ENCODE assay signal across 2 cellular contexts in the genomic region with DNA sequence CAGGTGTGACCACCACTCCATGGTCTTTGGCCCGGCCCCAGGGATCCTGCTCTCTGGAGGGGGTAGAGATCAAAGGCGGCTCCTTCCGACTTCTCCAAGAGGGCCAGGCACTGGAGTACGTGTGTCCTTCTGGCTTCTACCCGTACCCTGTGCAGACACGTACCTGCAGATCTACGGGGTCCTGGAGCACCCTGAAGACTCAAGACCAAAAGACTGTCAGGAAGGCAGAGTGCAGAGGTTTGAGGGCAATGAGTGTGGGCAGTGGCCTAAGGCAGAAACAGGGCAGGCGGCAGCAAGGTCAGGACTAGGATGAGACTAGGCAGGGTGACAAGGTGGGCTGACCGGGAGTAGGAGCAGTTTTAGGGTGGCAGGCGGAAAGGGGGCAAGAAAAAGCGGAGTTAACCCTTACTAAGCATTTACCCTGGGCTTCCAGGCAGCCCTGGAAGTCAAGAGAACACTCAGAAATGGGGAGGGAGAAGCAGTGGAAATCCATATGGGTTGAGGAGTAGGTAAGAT.
TF ChIP-seq lines count a peak whose summit lies in the region.

No MANE protein-coding gene starts in this region.

TF ChIP-seq in SK-N-SH, 30 proteins besides CTCF, POLR2A, EP300 and RAD21:
- TF ChIP-seq RFX5 (IDR thresholded peaks at IDR 0.05; ENCODE audit: low read length) = no peak
- TF ChIP-seq TEAD4 (IDR thresholded peaks at IDR 0.05; ENCODE audit: borderline replicate concordance, insufficient read depth) = no peak
- TF ChIP-seq FOSL2 (IDR thresholded peaks at IDR 0.05; ENCODE audit: borderline replicate concordance, low read depth) = no peak
- TF ChIP-seq ELF1 (IDR thresholded peaks at IDR 0.05) = no peak
- TF ChIP-seq MEF2A (IDR thresholded peaks at IDR 0.05; ENCODE audit: borderline replicate concordance, low read depth) = no peak
- TF ChIP-seq, protein P1, sequence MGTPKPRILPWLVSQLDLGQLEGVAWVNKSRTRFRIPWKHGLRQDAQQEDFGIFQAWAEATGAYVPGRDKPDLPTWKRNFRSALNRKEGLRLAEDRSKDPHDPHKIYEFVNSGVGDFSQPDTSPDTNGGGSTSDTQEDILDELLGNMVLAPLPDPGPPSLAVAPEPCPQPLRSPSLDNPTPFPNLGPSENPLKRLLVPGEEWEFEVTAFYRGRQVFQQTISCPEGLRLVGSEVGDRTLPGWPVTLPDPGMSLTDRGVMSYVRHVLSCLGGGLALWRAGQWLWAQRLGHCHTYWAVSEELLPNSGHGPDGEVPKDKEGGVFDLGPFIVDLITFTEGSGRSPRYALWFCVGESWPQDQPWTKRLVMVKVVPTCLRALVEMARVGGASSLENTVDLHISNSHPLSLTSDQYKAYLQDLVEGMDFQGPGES (IDR thresholded peaks at IDR 0.05; ENCODE audit: low read depth, low read length) = no peak
- TF ChIP-seq MXI1 (IDR thresholded peaks at IDR 0.05; ENCODE audit: low read depth, low read length) = no peak
- TF ChIP-seq FOXJ3 (CRISPR knock-in tag; IDR thresholded peaks at IDR 0.05) = no peak
- TF ChIP-seq, protein P2, sequence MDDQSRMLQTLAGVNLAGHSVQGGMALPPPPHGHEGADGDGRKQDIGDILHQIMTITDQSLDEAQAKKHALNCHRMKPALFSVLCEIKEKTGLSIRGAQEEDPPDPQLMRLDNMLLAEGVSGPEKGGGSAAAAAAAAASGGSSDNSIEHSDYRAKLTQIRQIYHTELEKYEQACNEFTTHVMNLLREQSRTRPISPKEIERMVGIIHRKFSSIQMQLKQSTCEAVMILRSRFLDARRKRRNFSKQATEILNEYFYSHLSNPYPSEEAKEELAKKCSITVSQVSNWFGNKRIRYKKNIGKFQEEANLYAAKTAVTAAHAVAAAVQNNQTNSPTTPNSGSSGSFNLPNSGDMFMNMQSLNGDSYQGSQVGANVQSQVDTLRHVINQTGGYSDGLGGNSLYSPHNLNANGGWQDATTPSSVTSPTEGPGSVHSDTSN (IDR thresholded peaks at IDR 0.05) = no peak
- TF ChIP-seq NRF1 (IDR thresholded peaks at IDR 0.05; ENCODE audit: low read depth, low read length) = no peak
- TF ChIP-seq, protein P3, sequence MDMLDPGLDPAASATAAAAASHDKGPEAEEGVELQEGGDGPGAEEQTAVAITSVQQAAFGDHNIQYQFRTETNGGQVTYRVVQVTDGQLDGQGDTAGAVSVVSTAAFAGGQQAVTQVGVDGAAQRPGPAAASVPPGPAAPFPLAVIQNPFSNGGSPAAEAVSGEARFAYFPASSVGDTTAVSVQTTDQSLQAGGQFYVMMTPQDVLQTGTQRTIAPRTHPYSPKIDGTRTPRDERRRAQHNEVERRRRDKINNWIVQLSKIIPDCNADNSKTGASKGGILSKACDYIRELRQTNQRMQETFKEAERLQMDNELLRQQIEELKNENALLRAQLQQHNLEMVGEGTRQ (IDR thresholded peaks at IDR 0.05; ENCODE audit: borderline replicate concordance, low read depth, low read length) = no peak
- no peak for TF ChIP-seq RXRA (IDR thresholded peaks at IDR 0.05; ENCODE audit: borderline replicate concordance, low read depth)
- TF ChIP-seq TAF1 (IDR thresholded peaks at IDR 0.05; ENCODE audit: borderline replicate concordance, low read depth, low read length) = no peak
- TF ChIP-seq, protein P4, sequence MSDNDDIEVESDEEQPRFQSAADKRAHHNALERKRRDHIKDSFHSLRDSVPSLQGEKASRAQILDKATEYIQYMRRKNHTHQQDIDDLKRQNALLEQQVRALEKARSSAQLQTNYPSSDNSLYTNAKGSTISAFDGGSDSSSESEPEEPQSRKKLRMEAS (IDR thresholded peaks at IDR 0.05; ENCODE audit: low read depth) = no peak
- TF ChIP-seq FOXM1 (IDR thresholded peaks at IDR 0.05; ENCODE audit: low read depth) = no peak

TF ChIP-seq in SK-N-SH treated with all-trans-retinoic acid at 6 μM for 48 hours, 23 proteins besides CTCF, POLR2A, EP300 and RAD21:
- TF ChIP-seq TOX (CRISPR knock-in tag; IDR thresholded peaks at IDR 0.05; ENCODE audit: borderline replicate concordance) (no peak), ZNF8 (CRISPR knock-in tag; IDR thresholded peaks at IDR 0.05) (no peak), PPARA (CRISPR knock-in tag; IDR thresholded peaks at IDR 0.05; ENCODE audit: borderline replicate concordance) (no peak), ESRRG (CRISPR knock-in tag; IDR thresholded peaks at IDR 0.05) (no peak), RARB (CRISPR knock-in tag; IDR thresholded peaks at IDR 0.05) (no peak), ZNF70 (CRISPR knock-in tag; IDR thresholded peaks at IDR 0.05) (no peak), TCF4 (CRISPR knock-in tag; IDR thresholded peaks at IDR 0.05; ENCODE audit: borderline replicate concordance) (no peak), ZFP30 (CRISPR knock-in tag; IDR thresholded peaks at IDR 0.05) (no peak), SNAI2 (CRISPR knock-in tag; IDR thresholded peaks at IDR 0.05) (no peak), ARNTL (CRISPR knock-in tag; IDR thresholded peaks at IDR 0.05; ENCODE audit: borderline replicate concordance, low read depth) (no peak), ZNF565 (CRISPR knock-in tag; conservative IDR thresholded peaks at IDR 0.05; ENCODE audit: low read depth) (no peak), CREB5 (CRISPR knock-in tag; IDR thresholded peaks at IDR 0.05; ENCODE audit: low read depth) (no peak), ZFP3 (CRISPR knock-in tag; IDR thresholded peaks at IDR 0.05) (no peak), TSHZ2 (CRISPR knock-in tag; IDR thresholded peaks at IDR 0.05) (no peak), CSDC2 (CRISPR knock-in tag; IDR thresholded peaks at IDR 0.05) (no peak), ZC3H10 (CRISPR knock-in tag; IDR thresholded peaks at IDR 0.05) (no peak)
- TF ChIP-seq, protein P5, sequence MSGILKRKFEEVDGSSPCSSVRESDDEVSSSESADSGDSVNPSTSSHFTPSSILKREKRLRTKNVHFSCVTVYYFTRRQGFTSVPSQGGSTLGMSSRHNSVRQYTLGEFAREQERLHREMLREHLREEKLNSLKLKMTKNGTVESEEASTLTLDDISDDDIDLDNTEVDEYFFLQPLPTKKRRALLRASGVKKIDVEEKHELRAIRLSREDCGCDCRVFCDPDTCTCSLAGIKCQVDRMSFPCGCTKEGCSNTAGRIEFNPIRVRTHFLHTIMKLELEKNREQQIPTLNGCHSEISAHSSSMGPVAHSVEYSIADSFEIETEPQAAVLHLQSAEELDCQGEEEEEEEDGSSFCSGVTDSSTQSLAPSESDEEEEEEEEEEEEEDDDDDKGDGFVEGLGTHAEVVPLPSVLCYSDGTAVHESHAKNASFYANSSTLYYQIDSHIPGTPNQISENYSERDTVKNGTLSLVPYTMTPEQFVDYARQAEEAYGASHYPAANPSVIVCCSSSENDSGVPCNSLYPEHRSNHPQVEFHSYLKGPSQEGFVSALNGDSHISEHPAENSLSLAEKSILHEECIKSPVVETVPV (CRISPR knock-in tag; IDR thresholded peaks at IDR 0.05) = no peak
